ENCODE assay signal across 9 cellular contexts in genomic region chr12:26878661-26879119, GRCh38. TPM values are rescaled to one million over a fixed set of nuclear protein-coding genes. Genes with fewer than 3 reads are reported as not detected.
DNase-seq lines count a peak whose midpoint lies in the region; FAIRE-seq and TF ChIP-seq lines count a peak whose summit lies in the region.
"Had no signal": no experiment of that assay in that cellular context is flagged by ENCODE, and none has a peak within 500 bp of the region (broad histone marks: within the 10 kb centered on the region; RNA-seq: fewer than 3 reads in every experiment).

No MANE protein-coding gene starts in this region.

- H3K27ac ChIP-seq in BLaER1 (0 out of 2 replicates have a peak overlapping the region, but pooled peaks have one; percentile 2), endothelial cell of umbilical vein (ENCODE audit: insufficient read depth, low read depth, low read length) (no peak overlapping the region), ovary (no peak overlapping the region), mesenchymal stem cell (ENCODE audit: low read length, poor library complexity, severe bottlenecking) (no peak overlapping the region)
- H3K27ac ChIP-seq: C4-2B had no signal

- no peak overlapping the region for H3K18ac ChIP-seq in mesenchymal stem cell (ENCODE audit: low read depth in 1 of 2, low read length in 2 of 2)

- H2BK12ac ChIP-seq in mesenchymal stem cell (ENCODE audit: low read length in 2 of 2): no peak overlapping the region

- H2BK15ac ChIP-seq in mesenchymal stem cell (ENCODE audit: low read depth, poor library complexity, severe bottlenecking): no peak overlapping the region

- H2BK120ac ChIP-seq in mesenchymal stem cell (ENCODE audit: low read depth, low read length): no peak overlapping the region

- TF ChIP-seq POLR2A in endothelial cell of umbilical vein (IDR thresholded peaks at IDR 0.05; ENCODE audit: low read depth, low read length): no peak
- no peak for TF ChIP-seq POLR2A in ovary (IDR thresholded peaks at IDR 0.05)

- H3K36me3 ChIP-seq in BLaER1: no peaks in the 10 kb centered on the region
- no peaks in the 10 kb centered on the region for H3K36me3 ChIP-seq in endothelial cell of umbilical vein (ENCODE audit: control insufficient read depth in 2 of 2, extremely low read depth in 1 of 2, insufficient read depth in 2 of 2, low read length in 2 of 2)
- H3K36me3 ChIP-seq in ovary: no peaks in the 10 kb centered on the region
- H3K36me3 ChIP-seq in mesenchymal stem cell (ENCODE audit: control insufficient read depth in 1 of 2, insufficient read depth in 2 of 2, low read depth in 1 of 2, low read length in 2 of 2): no peaks in the 10 kb centered on the region

- peak; percentile 78 for FAIRE-seq in endothelial cell of umbilical vein (lab: Jason Lieb, UNC)

- POLR2A ChIA-PET in endothelial cell of umbilical vein (lab: Charles Lee): interaction anchor here (0.6 to 0.9 kb wide), 2 partner anchors 21 to 46 kb away, joined by 3 to 4 read pairs; no protein-coding TSS in a partner anchor

- CTCF ChIA-PET in endothelial cell of umbilical vein (lab: Charles Lee): interaction anchor here (0.7 to 2.3 kb wide), 16 partner anchors 9 to 427 kb away, joined by 3 to 21 read pairs (median 6); partner anchors contain the start of gene ITPR2

- H3K4me1 ChIP-seq in BLaER1: peaks cover 15% of the 10 kb centered on the region
- peaks cover 9% of the 10 kb centered on the region for H3K4me1 ChIP-seq in endothelial cell of umbilical vein (ENCODE audit: control insufficient read depth, extremely low read depth, insufficient read depth, low read length)
- H3K4me1 ChIP-seq in ovary (ENCODE audit: insufficient read depth): no peaks in the 10 kb centered on the region
- no peaks in the 10 kb centered on the region for H3K4me1 ChIP-seq in mesenchymal stem cell (ENCODE audit: control insufficient read depth, insufficient read depth, low read depth, low read length)

- H2BK5ac ChIP-seq in mesenchymal stem cell (ENCODE audit: low read depth, low read length, poor library complexity, severe bottlenecking): no peak overlapping the region

- H3K9ac ChIP-seq in BLaER1 (no peak overlapping the region), endothelial cell of umbilical vein (replicated peaks; ENCODE audit: extremely low read depth, insufficient read depth, low read length) (no peak overlapping the region), mesenchymal stem cell (ENCODE audit: low read length) (no peak overlapping the region)

- no peaks in the 10 kb centered on the region for H3K27me3 ChIP-seq in BLaER1
- no peaks in the 10 kb centered on the region for H3K27me3 ChIP-seq in endothelial cell of umbilical vein (ENCODE audit: control insufficient read depth in 2 of 2, insufficient read depth in 2 of 2, low read length in 2 of 2)
- H3K27me3 ChIP-seq in ovary: no peaks in the 10 kb centered on the region
- H3K27me3 ChIP-seq in mesenchymal stem cell (ENCODE audit: control insufficient read depth in 1 of 2, insufficient read depth in 1 of 2, low read length in 2 of 2): peaks cover 0 to 22% of the 10 kb centered on the region in 2 experiments

- 35 to 44% (median 41%) methylated on average over 6 of the region's 6 CpGs for WGBS in ovary, 3 donors
- WGBS in mesenchymal stem cell: 84% methylated on average over 6 of the region's 6 CpGs

- H3K9me3 ChIP-seq in BLaER1 (peaks cover 14% of the 10 kb centered on the region; the same call in 1 of the 2 replicates), endothelial cell of umbilical vein (replicated peaks; ENCODE audit: control insufficient read depth, insufficient read depth, low read length) (no peaks in the 10 kb centered on the region), ovary (no peaks in the 10 kb centered on the region), mesenchymal stem cell (ENCODE audit: control insufficient read depth, low read length) (peaks cover 5% of the 10 kb centered on the region)

- no peak overlapping the region for H2AK5ac ChIP-seq in mesenchymal stem cell (ENCODE audit: low read length, severe bottlenecking)

- no peak for TF ChIP-seq EP300 in ovary (IDR thresholded peaks at IDR 0.05)

- no peaks in the 10 kb centered on the region for H3K79me1 ChIP-seq in mesenchymal stem cell (replicated peaks; ENCODE audit: low read length, poor library complexity, severe bottlenecking)

- BruUV-seq in endothelial cell of umbilical vein (replicated peaks; lab: Mats Ljungman, UMichigan): no TSS peak

- H3K4me2 ChIP-seq in BLaER1 (peak overlapping the region; percentile 68), endothelial cell of umbilical vein (ENCODE audit: insufficient read depth, low read length) (peak overlapping the region; percentile 19), mesenchymal stem cell (ENCODE audit: low read length, poor library complexity, severe bottlenecking) (no peak overlapping the region)

- dilution Hi-C loops in endothelial cell of umbilical vein (cut with MboI; ENCODE audit: extremely low pct_ligation_motif_present, low sequenced_read_pairs): no loop called here

- no peaks in the 10 kb centered on the region for H3K9me1 ChIP-seq in endothelial cell of umbilical vein (replicated peaks; ENCODE audit: control insufficient read depth, extremely low read depth, insufficient read depth, low read length)

- no peak overlapping the region for H2AFZ ChIP-seq in endothelial cell of umbilical vein (ENCODE audit: low read depth, low read length)
- H2AFZ ChIP-seq in mesenchymal stem cell (ENCODE audit: low read depth, low read length): no peak overlapping the region

- H4K20me1 ChIP-seq in BLaER1 (no peaks in the 10 kb centered on the region), endothelial cell of umbilical vein (replicated peaks; ENCODE audit: control insufficient read depth, extremely low read depth, insufficient read depth, low read length) (no peaks in the 10 kb centered on the region)

- TF ChIP-seq CTCF in HFF-Myc (IDR thresholded peaks at IDR 0.05; ENCODE audit: low read depth, low read length, missing control alignments): no peak
- TF ChIP-seq CTCF in endothelial cell of umbilical vein (IDR thresholded peaks at IDR 0.05; ENCODE audit: extremely low read depth in 1 of 2, insufficient read depth in 1 of 2, low read depth in 1 of 2, low read length in 2 of 2): no peak
- TF ChIP-seq CTCF in ovary (IDR thresholded peaks at IDR 0.05): no peak

- no peak overlapping the region for H4K8ac ChIP-seq in mesenchymal stem cell (ENCODE audit: low read length)

- no peaks in the 10 kb centered on the region for H3K79me2 ChIP-seq in endothelial cell of umbilical vein (ENCODE audit: control insufficient read depth, insufficient read depth, low read length)

- DNase-seq in HFF-Myc (ENCODE audit: extremely low read depth, low read depth): peak; percentile 42
- DNase-seq in NCI-H2107 (lab: John Stamatoyannopoulos, UW): peak; percentile 42
- DNase-seq in endothelial cell of umbilical vein (ENCODE audit: low read depth, low spot score): peak; percentile 93
- peak; percentile 47 to 83 (median 60) for DNase-seq in ovary
- no peak for DNase-seq in activated gamma-delta T cell (lab: John Stamatoyannopoulos, UW)
- no peak for DNase-seq in AML-193 (lab: John Stamatoyannopoulos, UW)
- no peak for DNase-seq in mesenchymal stem cell

- intact Hi-C loops in endothelial cell of umbilical vein (cut with micrococcal nuclease): loop anchor here (1.0 kb wide), 2 partner anchors 21 to 25 kb away; no protein-coding TSS in a partner anchor
- intact Hi-C loops in ovary (cut with DNase I): no loop called here

- no peak overlapping the region for H3K4me3 ChIP-seq in BLaER1
- H3K4me3 ChIP-seq in HFF-Myc (replicated peaks; ENCODE audit: low read depth, low read length): no peak overlapping the region
- no peak overlapping the region for H3K4me3 ChIP-seq in endothelial cell of umbilical vein (replicated peaks in 1 of 3; ENCODE audit: insufficient read depth in 1 of 3, low read depth in 1 of 3, low read length in 3 of 3)
- H3K4me3 ChIP-seq in ovary: no peak overlapping the region
- H3K4me3 ChIP-seq in mesenchymal stem cell (ENCODE audit: insufficient read depth in 1 of 2, low read depth in 1 of 2, low read length in 2 of 2): no peak overlapping the region

- no peak overlapping the region for H3K4ac ChIP-seq in mesenchymal stem cell (ENCODE audit: low read depth in 1 of 2, low read length in 2 of 2)

- H3K14ac ChIP-seq in mesenchymal stem cell (ENCODE audit: low read length in 2 of 2): no peak overlapping the region

- no peak overlapping the region for H4K91ac ChIP-seq in mesenchymal stem cell (ENCODE audit: low read length)

- H3K23ac ChIP-seq in mesenchymal stem cell (ENCODE audit: low read length in 2 of 2): no peak overlapping the region

RNA-seq across cellular contexts. Expression of gene ITPR2, which starts 45.7 kb away (rescaled TPM):
- total RNA-seq in endothelial cell of umbilical vein: 86.8 and 88.5 TPM in 2 replicates
- polyA plus RNA-seq in endothelial cell of umbilical vein: 8.7 and 16.2 TPM in 2 replicates
- 16.2 and 17.4 TPM in 2 replicates for polyA plus RNA-seq in endothelial cell of umbilical vein (2011; cell fraction: cytosol; rRNA removed)
- polyA plus RNA-seq in endothelial cell of umbilical vein (2011; cell fraction: nucleus; rRNA removed): 41.9 and 52.4 TPM in 2 replicates
- polyA plus RNA-seq in endothelial cell of umbilical vein (2012): 72.6 and 81.9 TPM in 2 replicates
- polyA minus RNA-seq in endothelial cell of umbilical vein: 136 and 148 TPM in 2 replicates
- polyA minus RNA-seq in endothelial cell of umbilical vein (2011; cell fraction: cytosol; rRNA and poly(A)+ RNA removed): 18.2 TPM
- 292 and 418 TPM in 2 replicates for polyA minus RNA-seq in endothelial cell of umbilical vein (2011; cell fraction: nucleus; rRNA and poly(A)+ RNA removed)
- total RNA-seq in ovary: 10 to 100 TPM; 23.7 to 51.1 (median 33.9) TPM
- polyA plus RNA-seq in ovary: 10 to 100 TPM in 1 of 2 donors, 1 to 10 TPM in 1; 5.9 to 14.2 TPM
- 7.2 TPM for polyA plus RNA-seq in mesenchymal stem cell (2013, experiment 1 of 2)
- polyA plus RNA-seq in mesenchymal stem cell (2013, experiment 2 of 2): 6.8 TPM

RNA-seq across cellular contexts. Expression of gene INTS13, which starts 59.1 kb away (rescaled TPM):
- total RNA-seq in endothelial cell of umbilical vein: 25.5 and 35.9 TPM in 2 replicates
- 6.1 and 8.7 TPM in 2 replicates for polyA plus RNA-seq in endothelial cell of umbilical vein
- 15.5 and 17.7 TPM in 2 replicates for polyA plus RNA-seq in endothelial cell of umbilical vein (2011; cell fraction: cytosol; rRNA removed)
- polyA plus RNA-seq in endothelial cell of umbilical vein (2011; cell fraction: nucleus; rRNA removed): 13.8 and 21.8 TPM in 2 replicates
- 28.0 and 53.0 TPM in 2 replicates for polyA plus RNA-seq in endothelial cell of umbilical vein (2012)
- 14.1 and 24.5 TPM in 2 replicates for polyA minus RNA-seq in endothelial cell of umbilical vein
- 70.4 TPM for polyA minus RNA-seq in endothelial cell of umbilical vein (2011; cell fraction: cytosol; rRNA and poly(A)+ RNA removed)
- 18.6 and 36.6 TPM in 2 replicates for polyA minus RNA-seq in endothelial cell of umbilical vein (2011; cell fraction: nucleus; rRNA and poly(A)+ RNA removed)
- 10 to 100 TPM; 11.1 to 18.1 (median 16.3) TPM for total RNA-seq in ovary
- polyA plus RNA-seq in ovary: 10 to 100 TPM; 10.4 to 17.7 TPM
- 14.2 TPM for polyA plus RNA-seq in mesenchymal stem cell (2013, experiment 1 of 2)
- 16.1 TPM for polyA plus RNA-seq in mesenchymal stem cell (2013, experiment 2 of 2)

RNA-seq across cellular contexts. Expression of gene FGFR1OP2, which starts 59.6 kb away (rescaled TPM):
- total RNA-seq in endothelial cell of umbilical vein (47.3 and 49.3 TPM in 2 replicates), ovary (100 to 1,000 TPM in 1 of 7 donors, 10 to 100 TPM in 6; 67.8 to 150 (median 80.4) TPM)
- polyA plus RNA-seq in endothelial cell of umbilical vein (17.0 and 22.7 TPM in 2 replicates), ovary (10 to 100 TPM; 48.7 to 55.6 TPM)
- 26.9 and 28.7 TPM in 2 replicates for polyA plus RNA-seq in endothelial cell of umbilical vein (2011; cell fraction: cytosol; rRNA removed)
- polyA plus RNA-seq in endothelial cell of umbilical vein (2011; cell fraction: nucleus; rRNA removed): 24.4 and 36.9 TPM in 2 replicates
- polyA plus RNA-seq in endothelial cell of umbilical vein (2012): 49.4 and 57.1 TPM in 2 replicates
- polyA minus RNA-seq in endothelial cell of umbilical vein: 20.4 and 27.1 TPM in 2 replicates
- polyA minus RNA-seq in endothelial cell of umbilical vein (2011; cell fraction: cytosol; rRNA and poly(A)+ RNA removed): 19.2 TPM
- polyA minus RNA-seq in endothelial cell of umbilical vein (2011; cell fraction: nucleus; rRNA and poly(A)+ RNA removed): 21.4 and 22.9 TPM in 2 replicates
- 46.4 TPM for polyA plus RNA-seq in mesenchymal stem cell (2013, experiment 1 of 2)
- polyA plus RNA-seq in mesenchymal stem cell (2013, experiment 2 of 2): 43.1 TPM

Comparison
In these comparisons a context has a peak if more than half of its experiments do, and no peak if none do; other contexts are left out.
1. DNase-seq: peak in HFF-Myc (single experiment), NCI-H2107 (single experiment), endothelial cell of umbilical vein (single experiment) and ovary (5 of 5); none in activated gamma-delta T cell (single experiment), AML-193 (0 of 2) and mesenchymal stem cell (single experiment).